In the genomic region with DNA sequence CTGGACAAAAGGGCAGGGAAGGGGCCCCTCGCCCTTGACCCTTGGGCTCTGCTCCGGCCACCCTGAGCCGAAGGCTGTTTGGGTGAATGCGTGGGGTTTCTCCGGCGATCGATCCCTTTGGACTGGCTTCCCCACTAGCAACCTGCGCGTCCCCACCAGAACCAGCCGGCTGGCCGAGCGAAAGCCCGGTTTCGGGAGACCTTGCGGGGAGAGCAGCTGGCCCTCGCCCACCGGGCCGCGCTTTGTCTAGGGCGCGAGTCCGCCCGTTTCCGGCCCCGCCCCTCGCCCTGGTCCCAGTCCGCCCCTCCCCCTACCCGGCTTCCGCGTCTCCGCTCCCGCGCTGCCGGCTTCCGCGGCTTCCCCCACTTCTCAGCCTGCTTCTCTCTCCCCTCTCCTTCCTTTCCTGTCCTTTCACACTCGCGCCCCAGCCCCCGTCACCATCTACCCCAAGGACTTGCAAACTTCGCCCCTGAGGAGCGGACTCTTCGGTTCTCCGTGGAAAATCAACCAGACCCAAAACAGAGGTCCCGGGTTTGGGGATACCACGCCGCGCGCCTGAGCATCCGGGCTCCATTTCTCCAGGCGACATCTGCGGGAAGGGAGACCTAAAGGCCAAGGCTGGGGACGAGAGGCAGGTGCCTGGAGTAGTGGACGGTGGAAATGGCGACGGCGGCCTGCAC, we compare ENCODE assay signal across 9 cellular contexts. TPM values are rescaled to one million over a fixed set of nuclear protein-coding genes. Genes with fewer than 3 reads are reported as not detected.
DNase-seq lines count a peak whose midpoint lies in the region; ATAC-seq and TF ChIP-seq lines count a peak whose summit lies in the region.
"Had no signal": no experiment of that assay in that cellular context is flagged by ENCODE, and none has a peak within 500 bp of the region (broad histone marks: within the 10 kb centered on the region; RNA-seq: fewer than 3 reads in every experiment).

No MANE protein-coding gene starts in this region.

- TF ChIP-seq RAD21 in neural cell (conservative IDR thresholded peaks at IDR 0.05): no peak

- peak overlapping the region; percentile 38 for H3K9ac ChIP-seq in neural cell (ENCODE audit: low read length)

- peaks cover 46% of the 10 kb centered on the region for H3K4me1 Mint-ChIP-seq in endothelial cell (ENCODE audit: unreplicated experiment)

- H3K9me2 ChIP-seq in neural cell (ENCODE audit: insufficient read depth, low read length): no peaks in the 10 kb centered on the region

- H3K27me3 ChIP-seq in neural cell (ENCODE audit: insufficient read depth, low read depth, low read length): peaks cover 100% of the 10 kb centered on the region

- no peaks in the 10 kb centered on the region for H3F3A ChIP-seq in neural cell (ENCODE audit: insufficient read depth, low read length, poor library complexity, severe bottlenecking)

- H3K4me3 Mint-ChIP-seq in endothelial cell (ENCODE audit: unreplicated experiment): peak overlapping the region; percentile 68

- H2AFZ ChIP-seq in neural cell (ENCODE audit: low read depth, low read length): no peak overlapping the region

- no peaks in the 10 kb centered on the region for H3K36me3 ChIP-seq in neural cell (ENCODE audit: insufficient read depth, low read length)

- TF ChIP-seq CTCF in endothelial cell (IDR thresholded peaks at IDR 0.05; ENCODE audit: unreplicated experiment): no peak
- TF ChIP-seq CTCF in neural cell (IDR thresholded peaks at IDR 0.05; ENCODE audit: poor library complexity, severe bottlenecking): no peak

- H3K27ac Mint-ChIP-seq in endothelial cell (ENCODE audit: unreplicated experiment): no peak overlapping the region

- DNase-seq in NCI-H1436 (lab: John Stamatoyannopoulos, UW): peak; percentile 72
- DNase-seq in NCI-H1436 treated with DMSO at 0.1 percent for 48 hours (lab: John Stamatoyannopoulos, UW): no peak
- peak; percentile 83 for DNase-seq in NCI-H510A treated with DMSO at 0.1 percent for 48 hours (lab: John Stamatoyannopoulos, UW)
- no peak for DNase-seq in endothelial cell (ENCODE audit: low spot score)
- DNase-seq in GF-D8 (lab: John Stamatoyannopoulos, UW): no peak
- DNase-seq in NCI-H2196 (lab: John Stamatoyannopoulos, UW; ENCODE audit: unreplicated experiment): no peak

- peaks cover 7% of the 10 kb centered on the region for H3K36me3 Mint-ChIP-seq in endothelial cell (ENCODE audit: low read depth, unreplicated experiment)

- peak overlapping the region; percentile 53 for H3K4me2 ChIP-seq in neural cell (ENCODE audit: low read length)

- H3K9me3 ChIP-seq in neural cell (ENCODE audit: low read length): peaks cover 8% of the 10 kb centered on the region

- no peaks in the 10 kb centered on the region for H4K20me1 ChIP-seq in neural cell (ENCODE audit: insufficient read depth)

- no peaks in the 10 kb centered on the region for H3K9me3 Mint-ChIP-seq in endothelial cell (ENCODE audit: unreplicated experiment)

- H3K4me3 ChIP-seq in neural cell (ENCODE audit: low read length): peak overlapping the region; percentile 66

- peaks cover 35% of the 10 kb centered on the region for H3K27me3 Mint-ChIP-seq in endothelial cell (ENCODE audit: unreplicated experiment)

- ATAC-seq in HG02885 (IDR thresholded peaks at IDR 0.05; ENCODE audit: poor library complexity, unreplicated experiment): no peak

- H3K27ac ChIP-seq in neural cell (ENCODE audit: low read length): no peak overlapping the region

- TF ChIP-seq EP300 in neural cell (conservative IDR thresholded peaks at IDR 0.05; ENCODE audit: poor library complexity, severe bottlenecking): no peak

- H3K79me2 ChIP-seq in neural cell (replicated peaks; ENCODE audit: insufficient read depth, low read length): no peaks in the 10 kb centered on the region

TF ChIP-seq in neural cell, 6 proteins besides CTCF, POLR2A, EP300 and RAD21:
- TF ChIP-seq EZH2 (IDR thresholded peaks at IDR 0.05; ENCODE audit: borderline replicate concordance, insufficient read depth, low read length, poor library complexity, severe bottlenecking) (peak; percentile 78), SMC3 (conservative IDR thresholded peaks at IDR 0.05; ENCODE audit: poor library complexity) (no peak)

RNA-seq across cellular contexts. Expression of a gene that starts 12.7 kb away (rescaled TPM):
- total RNA-seq in endothelial cell (ENCODE audit: unreplicated experiment): 2.2 TPM
- 0.66 and 0.74 TPM in 2 replicates for polyA plus RNA-seq in neural cell
- polyA minus RNA-seq in neural cell: 0.81 TPM in 1 of 2 replicates, not detected in the other

RNA-seq across cellular contexts. Expression of a gene that starts 48.0 kb away (rescaled TPM):
- not detected for total RNA-seq in endothelial cell (ENCODE audit: unreplicated experiment)
- 0.12 and 0.42 TPM in 2 replicates for polyA plus RNA-seq in neural cell
- not detected in 2 replicates for polyA minus RNA-seq in neural cell

RNA-seq across cellular contexts. Expression of a gene that starts 52.1 kb away (rescaled TPM):
- total RNA-seq in endothelial cell (ENCODE audit: unreplicated experiment): 0.74 TPM
- not detected in 2 replicates for polyA plus RNA-seq in neural cell
- polyA minus RNA-seq in neural cell: not detected in 2 replicates
- total RNA-seq: renal cortical epithelial cell had no signal

Comparison
In these comparisons a context has a peak if more than half of its experiments do, and no peak if none do; other contexts are left out.
1. DNase-seq: peak in NCI-H1436 (single experiment) and NCI-H510A treated with DMSO at 0.1 percent for 48 hours (single experiment); none in NCI-H1436 treated with DMSO at 0.1 percent for 48 hours (single experiment), endothelial cell (single experiment), GF-D8 (single experiment) and NCI-H2196 (single experiment).